Comparison of ENCODE assay signal across 19 cellular contexts in the genomic region with DNA sequence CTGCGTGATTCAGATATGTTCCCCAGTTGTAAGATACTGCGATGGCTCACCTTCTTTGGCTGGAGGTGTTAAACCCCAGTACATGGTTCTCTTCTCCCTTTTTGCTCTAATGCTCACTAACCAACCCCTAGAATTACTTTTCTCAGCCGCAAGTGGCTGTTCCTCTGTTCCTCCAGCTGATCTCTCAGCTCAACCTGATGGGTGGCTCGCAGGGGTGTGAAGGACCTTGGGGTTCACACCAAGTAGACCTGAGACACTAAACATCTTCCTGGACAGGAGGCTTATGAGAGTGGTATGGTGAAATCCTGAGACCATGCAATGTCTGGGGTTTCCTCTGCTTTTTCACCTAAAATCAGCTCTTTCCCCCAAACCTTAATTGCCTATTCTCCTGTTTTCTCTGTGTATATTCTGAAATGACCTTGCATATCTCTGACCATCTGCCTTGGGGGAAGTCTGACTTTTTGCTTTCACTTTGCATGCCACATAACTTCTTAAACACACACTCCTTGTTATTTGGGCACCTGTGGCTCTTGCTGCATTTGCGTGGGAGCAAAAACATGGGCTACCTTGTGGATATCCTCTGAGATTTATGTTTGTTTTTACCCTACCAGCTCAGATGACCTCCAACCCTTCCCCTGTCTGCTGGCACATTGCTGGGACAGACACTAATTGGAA. TPM values are rescaled to one million over a fixed set of nuclear protein-coding genes. Genes with fewer than 3 reads are reported as not detected.
DNase-seq lines count a peak whose midpoint lies in the region; ATAC-seq and TF ChIP-seq lines count a peak whose summit lies in the region.
"Had no signal": no experiment of that assay in that cellular context is flagged by ENCODE, and none has a peak within 500 bp of the region (broad histone marks: within the 10 kb centered on the region; RNA-seq: fewer than 3 reads in every experiment).

No MANE protein-coding gene starts in this region.

- peaks cover 12% of the 10 kb centered on the region for H3K27me3 ChIP-seq in MM.1S (replicated peaks; ENCODE audit: insufficient read depth, low read length)
- H3K27me3 ChIP-seq in HAP-1 (ENCODE audit: low read depth) = no peaks in the 10 kb centered on the region; the same call in 1 of the 2 replicates

- in situ Hi-C loops in HAP-1 (cut with MboI; ENCODE audit: low sequenced_read_pairs) = no loop called here

- H3F3A ChIP-seq in MM.1S (ENCODE audit: insufficient read depth, low read length) = no peaks in the 10 kb centered on the region

- no peak overlapping the region for H3K9ac ChIP-seq in MM.1S (ENCODE audit: low read length)

- H3K27me3 Mint-ChIP-seq in natural killer cell (ENCODE audit: low read depth in 2 of 2) = peaks cover 6 to 12% of the 10 kb centered on the region in 2 donors

- peak; percentile 6 for DNase-seq in MM.1S
- DNase-seq in natural killer cell = no peak
- no peak for DNase-seq in HAP-1 (ENCODE audit: low spot score in 2 of 2)
- DNase-seq in activated naive CD4-positive, alpha-beta T cell treated with anti-CD3 and anti-CD28 coated beads, Interleukin-2, amount 50 U/mL, for 72 hours (ENCODE audit: low spot score in 2 of 2) = no peak
- DNase-seq: C1 segment of cervical spinal cord, Caco-2, Karpas-422, NCI-H187 treated with DMSO at 0.1 percent for 48 hours, NCI-H2171, NCI-H774, T-cell, T1000 had no signal

- H3K9me3 ChIP-seq in MM.1S (replicated peaks; ENCODE audit: insufficient read depth, low read length) (no peaks in the 10 kb centered on the region), HAP-1 (no peaks in the 10 kb centered on the region)
- H3K9me3 ChIP-seq: Caco-2 had no signal

- no peaks in the 10 kb centered on the region for H3K9me3 Mint-ChIP-seq in natural killer cell
- H3K9me3 Mint-ChIP-seq in activated naive CD4-positive, alpha-beta T cell treated with anti-CD3 and anti-CD28 coated beads, Interleukin-2, amount 50 U/mL, for 72 hours = no peaks in the 10 kb centered on the region
- H3K9me3 Mint-ChIP-seq: T-cell had no signal

- peak overlapping the region; percentile 81 for H3K4me3 Mint-ChIP-seq in natural killer cell
- H3K4me3 Mint-ChIP-seq: T-cell had no signal

- H3K36me3 ChIP-seq in MM.1S (replicated peaks; ENCODE audit: insufficient read depth, low read length) = no peaks in the 10 kb centered on the region
- H3K36me3 ChIP-seq in HAP-1 (replicated peaks) = no peaks in the 10 kb centered on the region

- H3K27ac Mint-ChIP-seq in natural killer cell = peak overlapping the region; percentile 37 to 72
- H3K27ac Mint-ChIP-seq in activated naive CD4-positive, alpha-beta T cell treated with anti-CD3 and anti-CD28 coated beads, Interleukin-2, amount 50 U/mL, for 72 hours = no peak overlapping the region
- H3K27ac Mint-ChIP-seq: T-cell had no signal

- no peak for TF ChIP-seq CTCF in MM.1S (IDR thresholded peaks at IDR 0.05; ENCODE audit: low read length)
- no peak for TF ChIP-seq CTCF in natural killer cell (IDR thresholded peaks at IDR 0.05)

- ATAC-seq in GM18907 (IDR thresholded peaks at IDR 0.05; ENCODE audit: unreplicated experiment) (peak; percentile 42), GM21786 (IDR thresholded peaks at IDR 0.05; ENCODE audit: unreplicated experiment) (peak; percentile 41), natural killer cell (peak; percentile 67 to 83 (median 69)), HG02973 (IDR thresholded peaks at IDR 0.05; ENCODE audit: unreplicated experiment) (no peak)
- ATAC-seq in activated naive CD4-positive, alpha-beta T cell treated with anti-CD3 and anti-CD28 coated beads, Interleukin-2, amount 50 U/mL, for 72 hours = no peak
- ATAC-seq: HCT116, T-cell had no signal

- no peaks in the 10 kb centered on the region for H3K36me3 Mint-ChIP-seq in natural killer cell
- no peaks in the 10 kb centered on the region for H3K36me3 Mint-ChIP-seq in activated naive CD4-positive, alpha-beta T cell treated with anti-CD3 and anti-CD28 coated beads, Interleukin-2, amount 50 U/mL, for 72 hours
- H3K36me3 Mint-ChIP-seq: T-cell had no signal

- H3K4me1 Mint-ChIP-seq in natural killer cell = peaks cover 24% of the 10 kb centered on the region in 2 donors

- H3K4me3 ChIP-seq in MM.1S (ENCODE audit: low read length) (no peak overlapping the region), HAP-1 (no peak overlapping the region)

- no peak overlapping the region for H2AFZ ChIP-seq in MM.1S (ENCODE audit: low read length)

- no peaks in the 10 kb centered on the region for H3K79me2 ChIP-seq in MM.1S (ENCODE audit: low read length)

- no peaks in the 10 kb centered on the region for H3K9me2 ChIP-seq in MM.1S (replicated peaks; ENCODE audit: insufficient read depth, low read length)

- no peaks in the 10 kb centered on the region for H4K20me1 ChIP-seq in MM.1S (ENCODE audit: insufficient read depth, low read length)

- H3K4me2 ChIP-seq in MM.1S (ENCODE audit: low read depth, low read length) = no peak overlapping the region

- H3K27ac ChIP-seq in MM.1S (ENCODE audit: low read length) = no peak overlapping the region

- H3K4me1 ChIP-seq in MM.1S (ENCODE audit: low read length) (no peaks in the 10 kb centered on the region), HAP-1 (no peaks in the 10 kb centered on the region)
- H3K4me1 ChIP-seq: Caco-2 had no signal

- intact Hi-C loops in natural killer cell (cut with micrococcal nuclease) = no loop called here

RNA-seq across cellular contexts. Expression of a gene that starts 15.9 kb away (rescaled TPM):
- total RNA-seq in natural killer cell = not detected
- not detected for total RNA-seq in activated naive CD4-positive, alpha-beta T cell treated with anti-CD3 and anti-CD28 coated beads, Interleukin-2, amount 50 U/mL, for 72 hours
- total RNA-seq: Caco-2, G401, NCI-H460, OCI-LY7, T-cell had no signal

RNA-seq across cellular contexts. Expression of a gene that starts 27.7 kb away (rescaled TPM):
- not detected for total RNA-seq in natural killer cell
- not detected for total RNA-seq in activated naive CD4-positive, alpha-beta T cell treated with anti-CD3 and anti-CD28 coated beads, Interleukin-2, amount 50 U/mL, for 72 hours
- total RNA-seq: Caco-2, G401, NCI-H460, OCI-LY7, T-cell had no signal

RNA-seq across cellular contexts. Expression of a gene that starts 38.6 kb away (rescaled TPM):
- total RNA-seq in natural killer cell = not detected
- total RNA-seq in activated naive CD4-positive, alpha-beta T cell treated with anti-CD3 and anti-CD28 coated beads, Interleukin-2, amount 50 U/mL, for 72 hours = not detected
- total RNA-seq: Caco-2, G401, NCI-H460, OCI-LY7, T-cell had no signal

RNA-seq across cellular contexts. Expression of a gene that starts 48.7 kb away (rescaled TPM):
- not detected for total RNA-seq in natural killer cell
- total RNA-seq in activated naive CD4-positive, alpha-beta T cell treated with anti-CD3 and anti-CD28 coated beads, Interleukin-2, amount 50 U/mL, for 72 hours = not detected
- total RNA-seq: Caco-2, G401, NCI-H460, OCI-LY7, T-cell had no signal

RNA-seq across cellular contexts. Expression of a gene that starts 49.4 kb away (rescaled TPM):
- total RNA-seq in natural killer cell = not detected
- not detected for total RNA-seq in activated naive CD4-positive, alpha-beta T cell treated with anti-CD3 and anti-CD28 coated beads, Interleukin-2, amount 50 U/mL, for 72 hours
- total RNA-seq: Caco-2, G401, NCI-H460, OCI-LY7 had no signal

Comparison
In these comparisons a context has a peak if more than half of its experiments do, and no peak if none do; other contexts are left out.
1. ATAC-seq: peak in GM18907 (single experiment), GM21786 (single experiment) and natural killer cell (3 of 3); none in HG02973 (single experiment) and activated naive CD4-positive, alpha-beta T cell treated with anti-CD3 and anti-CD28 coated beads, Interleukin-2, amount 50 U/mL, for 72 hours (0 of 2).
2. H3K27ac Mint-ChIP-seq: peak in natural killer cell (2 of 2); none in activated naive CD4-positive, alpha-beta T cell treated with anti-CD3 and anti-CD28 coated beads, Interleukin-2, amount 50 U/mL, for 72 hours (0 of 2).